ENCODE assay signal across 1 cellular context in the genomic region with DNA sequence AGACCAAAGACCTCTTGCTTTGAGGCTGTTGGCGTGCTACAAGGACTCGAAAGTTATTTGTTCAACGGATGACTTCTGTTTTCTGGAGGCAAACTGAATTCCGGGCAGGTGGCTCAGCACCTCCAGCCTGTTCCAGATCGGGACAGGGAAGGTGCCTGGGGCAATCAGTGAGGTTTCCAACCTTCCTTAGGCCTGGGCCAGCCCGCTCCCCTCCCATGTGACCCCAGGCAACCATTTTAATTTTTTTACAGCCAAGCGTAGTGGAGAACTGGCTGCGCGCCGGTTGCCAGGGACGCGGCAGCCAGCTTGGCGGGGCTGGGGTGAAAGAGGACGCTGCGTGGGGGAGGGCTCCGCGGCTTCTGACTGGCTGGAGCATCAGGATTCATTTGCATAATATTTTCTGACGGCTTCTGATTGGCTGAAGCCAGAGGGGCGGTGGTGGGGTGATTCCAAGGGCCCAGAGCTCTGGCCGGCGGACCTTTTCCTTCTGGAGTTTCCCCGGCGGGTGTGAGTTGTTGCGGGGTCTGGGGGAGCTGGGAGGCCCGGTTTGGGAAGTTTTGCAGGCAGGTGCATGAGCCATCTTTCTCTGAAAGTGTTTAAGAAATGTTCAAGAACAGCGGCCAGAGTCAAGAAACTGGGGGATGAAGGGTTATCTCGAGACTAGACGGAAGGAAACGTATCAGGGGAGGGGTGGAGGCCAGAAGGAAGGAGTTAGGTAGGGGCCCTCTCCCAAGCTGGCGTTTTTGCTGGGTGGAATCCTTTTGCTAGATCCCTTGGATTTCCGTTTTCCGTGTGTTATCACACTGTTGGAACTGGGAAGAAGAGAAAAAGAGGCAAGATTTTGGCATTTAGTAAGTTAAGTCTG.
A peak's percentile ranks its signal among the peaks of the same experiment; 100 is the strongest.
TF ChIP-seq lines count a peak whose summit lies in the region.

A gene with protein sequence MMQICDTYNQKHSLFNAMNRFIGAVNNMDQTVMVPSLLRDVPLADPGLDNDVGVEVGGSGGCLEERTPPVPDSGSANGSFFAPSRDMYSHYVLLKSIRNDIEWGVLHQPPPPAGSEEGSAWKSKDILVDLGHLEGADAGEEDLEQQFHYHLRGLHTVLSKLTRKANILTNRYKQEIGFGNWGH (plus strand): TSS at position 479 of the 865 bp plus-strand sequence. CDS start 3,488 bp downstream, outside the sequence.

TF ChIP-seq in IMR-90, 13 proteins besides CTCF, POLR2A, EP300 and RAD21 (continued from another document):
- TF ChIP-seq MXI1 (IDR thresholded peaks at IDR 0.05; ENCODE audit: borderline replicate concordance, low read depth, low read length) (no peak), CEBPB (IDR thresholded peaks at IDR 0.05; ENCODE audit: low read depth, low read length) (no peak), MAFK (IDR thresholded peaks at IDR 0.05; ENCODE audit: low read depth, low read length) (no peak)
- TF ChIP-seq, protein P1, sequence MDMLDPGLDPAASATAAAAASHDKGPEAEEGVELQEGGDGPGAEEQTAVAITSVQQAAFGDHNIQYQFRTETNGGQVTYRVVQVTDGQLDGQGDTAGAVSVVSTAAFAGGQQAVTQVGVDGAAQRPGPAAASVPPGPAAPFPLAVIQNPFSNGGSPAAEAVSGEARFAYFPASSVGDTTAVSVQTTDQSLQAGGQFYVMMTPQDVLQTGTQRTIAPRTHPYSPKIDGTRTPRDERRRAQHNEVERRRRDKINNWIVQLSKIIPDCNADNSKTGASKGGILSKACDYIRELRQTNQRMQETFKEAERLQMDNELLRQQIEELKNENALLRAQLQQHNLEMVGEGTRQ (IDR thresholded peaks at IDR 0.05; ENCODE audit: low read depth, low read length): peak; percentile 66
